1 cellular context compared by ENCODE assay signal in the genomic region with DNA sequence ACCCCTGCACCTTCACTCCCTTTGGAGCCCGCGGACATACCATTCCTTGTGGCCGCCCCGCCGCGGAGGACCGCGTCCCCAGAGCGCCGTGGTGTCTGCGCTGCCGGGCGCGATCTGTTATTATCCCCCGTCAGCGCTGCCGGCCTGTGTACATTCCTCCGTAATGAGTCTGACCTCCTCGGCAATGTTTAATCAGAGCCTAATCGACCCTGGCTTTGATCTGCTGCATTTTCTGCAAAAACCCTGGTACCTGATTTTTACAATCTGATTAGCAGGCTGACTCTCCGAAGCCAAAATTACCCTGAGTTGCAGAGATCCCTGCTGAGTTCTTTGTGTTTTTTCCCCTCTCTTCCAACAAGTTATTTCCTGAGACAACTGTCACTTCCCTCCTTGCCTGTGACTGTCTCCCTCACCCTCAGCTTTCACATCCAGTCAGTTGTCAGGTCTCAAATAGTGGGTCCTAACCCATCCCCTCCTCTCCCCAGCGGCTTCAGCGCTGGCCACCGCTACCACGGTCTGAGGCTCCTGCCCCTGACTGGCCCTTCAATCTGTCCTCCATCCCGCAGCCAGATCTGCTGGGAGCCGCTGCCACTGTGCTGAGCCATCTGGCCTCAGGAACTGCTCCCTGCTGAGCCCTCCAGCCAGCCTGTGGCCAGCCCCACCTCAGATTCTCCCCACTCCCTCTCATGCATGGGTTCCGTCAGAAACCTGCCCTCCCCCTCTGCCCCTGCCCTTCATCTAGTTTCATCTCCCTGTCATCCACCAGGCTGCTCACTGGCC.
TF ChIP-seq lines count a peak whose summit lies in the region.

No MANE protein-coding gene starts in this region.

TF ChIP-seq in HepG2, 621 proteins besides CTCF, POLR2A, EP300 and RAD21 (continued from another document):
- TF ChIP-seq, protein P1, sequence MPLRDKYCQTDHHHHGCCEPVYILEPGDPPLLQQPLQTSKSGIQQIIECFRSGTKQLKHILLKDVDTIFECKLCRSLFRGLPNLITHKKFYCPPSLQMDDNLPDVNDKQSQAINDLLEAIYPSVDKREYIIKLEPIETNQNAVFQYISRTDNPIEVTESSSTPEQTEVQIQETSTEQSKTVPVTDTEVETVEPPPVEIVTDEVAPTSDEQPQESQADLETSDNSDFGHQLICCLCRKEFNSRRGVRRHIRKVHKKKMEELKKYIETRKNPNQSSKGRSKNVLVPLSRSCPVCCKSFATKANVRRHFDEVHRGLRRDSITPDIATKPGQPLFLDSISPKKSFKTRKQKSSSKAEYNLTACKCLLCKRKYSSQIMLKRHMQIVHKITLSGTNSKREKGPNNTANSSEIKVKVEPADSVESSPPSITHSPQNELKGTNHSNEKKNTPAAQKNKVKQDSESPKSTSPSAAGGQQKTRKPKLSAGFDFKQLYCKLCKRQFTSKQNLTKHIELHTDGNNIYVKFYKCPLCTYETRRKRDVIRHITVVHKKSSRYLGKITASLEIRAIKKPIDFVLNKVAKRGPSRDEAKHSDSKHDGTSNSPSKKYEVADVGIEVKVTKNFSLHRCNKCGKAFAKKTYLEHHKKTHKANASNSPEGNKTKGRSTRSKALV (CRISPR knock-in tag; IDR thresholded peaks at IDR 0.05), result no peak
- TF ChIP-seq TEAD3 (CRISPR knock-in tag; optimal IDR thresholded peaks at IDR 0.05; ENCODE audit: borderline replicate concordance), result peak; percentile 59
- TF ChIP-seq, protein P2, sequence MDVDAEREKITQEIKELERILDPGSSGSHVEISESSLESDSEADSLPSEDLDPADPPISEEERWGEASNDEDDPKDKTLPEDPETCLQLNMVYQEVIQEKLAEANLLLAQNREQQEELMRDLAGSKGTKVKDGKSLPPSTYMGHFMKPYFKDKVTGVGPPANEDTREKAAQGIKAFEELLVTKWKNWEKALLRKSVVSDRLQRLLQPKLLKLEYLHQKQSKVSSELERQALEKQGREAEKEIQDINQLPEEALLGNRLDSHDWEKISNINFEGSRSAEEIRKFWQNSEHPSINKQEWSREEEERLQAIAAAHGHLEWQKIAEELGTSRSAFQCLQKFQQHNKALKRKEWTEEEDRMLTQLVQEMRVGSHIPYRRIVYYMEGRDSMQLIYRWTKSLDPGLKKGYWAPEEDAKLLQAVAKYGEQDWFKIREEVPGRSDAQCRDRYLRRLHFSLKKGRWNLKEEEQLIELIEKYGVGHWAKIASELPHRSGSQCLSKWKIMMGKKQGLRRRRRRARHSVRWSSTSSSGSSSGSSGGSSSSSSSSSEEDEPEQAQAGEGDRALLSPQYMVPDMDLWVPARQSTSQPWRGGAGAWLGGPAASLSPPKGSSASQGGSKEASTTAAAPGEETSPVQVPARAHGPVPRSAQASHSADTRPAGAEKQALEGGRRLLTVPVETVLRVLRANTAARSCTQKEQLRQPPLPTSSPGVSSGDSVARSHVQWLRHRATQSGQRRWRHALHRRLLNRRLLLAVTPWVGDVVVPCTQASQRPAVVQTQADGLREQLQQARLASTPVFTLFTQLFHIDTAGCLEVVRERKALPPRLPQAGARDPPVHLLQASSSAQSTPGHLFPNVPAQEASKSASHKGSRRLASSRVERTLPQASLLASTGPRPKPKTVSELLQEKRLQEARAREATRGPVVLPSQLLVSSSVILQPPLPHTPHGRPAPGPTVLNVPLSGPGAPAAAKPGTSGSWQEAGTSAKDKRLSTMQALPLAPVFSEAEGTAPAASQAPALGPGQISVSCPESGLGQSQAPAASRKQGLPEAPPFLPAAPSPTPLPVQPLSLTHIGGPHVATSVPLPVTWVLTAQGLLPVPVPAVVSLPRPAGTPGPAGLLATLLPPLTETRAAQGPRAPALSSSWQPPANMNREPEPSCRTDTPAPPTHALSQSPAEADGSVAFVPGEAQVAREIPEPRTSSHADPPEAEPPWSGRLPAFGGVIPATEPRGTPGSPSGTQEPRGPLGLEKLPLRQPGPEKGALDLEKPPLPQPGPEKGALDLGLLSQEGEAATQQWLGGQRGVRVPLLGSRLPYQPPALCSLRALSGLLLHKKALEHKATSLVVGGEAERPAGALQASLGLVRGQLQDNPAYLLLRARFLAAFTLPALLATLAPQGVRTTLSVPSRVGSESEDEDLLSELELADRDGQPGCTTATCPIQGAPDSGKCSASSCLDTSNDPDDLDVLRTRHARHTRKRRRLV (CRISPR knock-in tag; IDR thresholded peaks at IDR 0.05), result no peak
- TF ChIP-seq FOSL2 (CRISPR knock-in tag; IDR thresholded peaks at IDR 0.05), result peak; percentile 60
- 0 out of 2 replicates have a peak, but pooled peaks have one; percentile 18 for TF ChIP-seq TCF7 (IDR thresholded peaks at IDR 0.05; ENCODE audit: low read depth)
